Comparison of ENCODE assay signal across 19 cellular contexts in genomic region chr9:14560194-14560593, GRCh38.
DNase-seq lines count a peak whose midpoint lies in the region; ATAC-seq and TF ChIP-seq lines count a peak whose summit lies in the region.
"Had no signal": no experiment of that assay in that cellular context is flagged by ENCODE, and none has a peak within 500 bp of the region (broad histone marks: within the 10 kb centered on the region; RNA-seq: fewer than 3 reads in every experiment).

No MANE protein-coding gene starts in this region.

- CTCF ChIA-PET in PC-3 (lab: Charles Lee) = no interaction called here

- H3K27me3 ChIP-seq in PC-3 (ENCODE audit: low read length) = no peaks in the 10 kb centered on the region
- H3K27me3 ChIP-seq: brain microvascular endothelial cell, neutrophil, right lobe of liver, upper lobe of left lung had no signal

- intact Hi-C loops in PC-3 (cut with micrococcal nuclease) = no loop called here

- H3K4me1 Mint-ChIP-seq in activated naive CD8-positive, alpha-beta T cell treated with anti-CD3 and anti-CD28 coated beads for 36 hours = peaks cover 8% of the 10 kb centered on the region
- H3K4me1 Mint-ChIP-seq: stimulated activated memory B cell treated with anti-CD40 and anti-IgM and Interleukin-4, amounts not matched to agents 10 μg/mL and 1 μg/mL and 100 μg/mL, for 72 hours had no signal

- BruUV-seq in PC-3 (replicated peaks; lab: Mats Ljungman, UMichigan) = no TSS peak

- no peaks in the 10 kb centered on the region for H3K79me2 ChIP-seq in PC-3 (ENCODE audit: low read length)

- H3K4me3 ChIP-seq in PC-3 (ENCODE audit: low read length) = no peak overlapping the region
- H3K4me3 ChIP-seq: dorsolateral prefrontal cortex, right lobe of liver, upper lobe of left lung had no signal

- H3K27ac ChIP-seq in PC-3 (ENCODE audit: low read length) = no peak overlapping the region
- H3K27ac ChIP-seq: brain microvascular endothelial cell, dorsolateral prefrontal cortex, neutrophil, right lobe of liver, upper lobe of left lung had no signal

- peak; percentile 8 for DNase-seq in activated T-cell treated with anti-CD3 and anti-CD28 coated beads for 48 hours (ENCODE audit: low read depth)
- no peak for DNase-seq in activated T-cell treated with anti-CD3 and anti-CD28 coated beads, Interleukin-2, amount 50 U/mL, for 1 hour
- peak; percentile 10 for DNase-seq in activated naive CD8-positive, alpha-beta T cell treated with anti-CD3 and anti-CD28 coated beads for 36 hours
- DNase-seq in PC-3 = no peak
- no peak for DNase-seq in GM03348 (ENCODE audit: low spot score)
- DNase-seq in SK-N-DZ (ENCODE audit: low spot score) = no peak
- DNase-seq: brain microvascular endothelial cell; CD8-positive, alpha-beta T cell; dorsolateral prefrontal cortex; HFFc6; NCI-H1092; right lobe of liver; Right ventricle myocardium superior; upper lobe of left lung had no signal

- no peak for TF ChIP-seq CTCF in PC-3 (conservative IDR thresholded peaks at IDR 0.05; ENCODE audit: low read depth, low read length)

- H3K36me3 Mint-ChIP-seq in activated naive CD8-positive, alpha-beta T cell treated with anti-CD3 and anti-CD28 coated beads for 36 hours = no peaks in the 10 kb centered on the region
- H3K36me3 Mint-ChIP-seq: CD8-positive, alpha-beta T cell had no signal

- H3K4me2 ChIP-seq in PC-3 (ENCODE audit: low read length) = no peak overlapping the region

- H2AFZ ChIP-seq in PC-3 (ENCODE audit: low read length) = no peak overlapping the region

- no peaks in the 10 kb centered on the region for H4K20me1 ChIP-seq in PC-3 (ENCODE audit: low read length)

- H3F3A ChIP-seq in PC-3 (ENCODE audit: low read length, unreplicated experiment) = no peaks in the 10 kb centered on the region

- H3K9me2 ChIP-seq in PC-3 (replicated peaks; ENCODE audit: low read length) = no peaks in the 10 kb centered on the region

- H3K9ac ChIP-seq in PC-3 (ENCODE audit: low read length) = no peak overlapping the region

- peaks cover 2% of the 10 kb centered on the region for H3K9me3 Mint-ChIP-seq in activated naive CD8-positive, alpha-beta T cell treated with anti-CD3 and anti-CD28 coated beads for 36 hours
- H3K9me3 Mint-ChIP-seq: HFFc6, IgD-negative memory B cell had no signal

- no peak overlapping the region for H3K4me3 Mint-ChIP-seq in activated naive CD8-positive, alpha-beta T cell treated with anti-CD3 and anti-CD28 coated beads for 36 hours
- H3K4me3 Mint-ChIP-seq: CD8-positive, alpha-beta T cell; HFFc6; IgD-negative memory B cell; stimulated activated memory B cell treated with anti-CD40 and anti-IgM and Interleukin-4, amounts not matched to agents 10 μg/mL and 1 μg/mL and 100 μg/mL, for 72 hours had no signal

- POLR2A ChIA-PET in PC-3 (lab: Charles Lee; ENCODE audit: unreplicated experiment) = no interaction called here

- ATAC-seq in GM19468 (IDR thresholded peaks at IDR 0.05; ENCODE audit: extremely low read depth, unreplicated experiment) (peak; percentile 52), HG03159 (IDR thresholded peaks at IDR 0.05; ENCODE audit: unreplicated experiment) (peak; percentile 55), PC-3 (no peak)
- ATAC-seq: CD8-positive, alpha-beta T cell; right lobe of liver; stimulated activated memory B cell treated with anti-CD40 and anti-IgM and Interleukin-4, amounts not matched to agents 10 μg/mL and 1 μg/mL and 100 μg/mL, for 72 hours had no signal

- H3K9me3 ChIP-seq in PC-3 (ENCODE audit: low read length) = no peaks in the 10 kb centered on the region
- H3K9me3 ChIP-seq: neutrophil, right lobe of liver, upper lobe of left lung had no signal

- no peaks in the 10 kb centered on the region for H3K4me1 ChIP-seq in PC-3 (ENCODE audit: insufficient read depth, low read length)
- H3K4me1 ChIP-seq: right lobe of liver, upper lobe of left lung had no signal

- H3K36me3 ChIP-seq in PC-3 (ENCODE audit: low read depth, low read length) = no peaks in the 10 kb centered on the region
- H3K36me3 ChIP-seq: brain microvascular endothelial cell, neutrophil, right lobe of liver, upper lobe of left lung had no signal

- no peak overlapping the region for H3K27ac Mint-ChIP-seq in activated naive CD8-positive, alpha-beta T cell treated with anti-CD3 and anti-CD28 coated beads for 36 hours
- H3K27ac Mint-ChIP-seq: CD8-positive, alpha-beta T cell; HFFc6; IgD-negative memory B cell; stimulated activated memory B cell treated with anti-CD40 and anti-IgM and Interleukin-4, amounts not matched to agents 10 μg/mL and 1 μg/mL and 100 μg/mL, for 72 hours had no signal

- peaks cover 11% of the 10 kb centered on the region for H3K27me3 Mint-ChIP-seq in activated naive CD8-positive, alpha-beta T cell treated with anti-CD3 and anti-CD28 coated beads for 36 hours
- H3K27me3 Mint-ChIP-seq: IgD-negative memory B cell; stimulated activated memory B cell treated with anti-CD40 and anti-IgM and Interleukin-4, amounts not matched to agents 10 μg/mL and 1 μg/mL and 100 μg/mL, for 72 hours had no signal

Comparison
In these comparisons a context has a peak if more than half of its experiments do, and no peak if none do; other contexts are left out.
1. DNase-seq: peak in activated T-cell treated with anti-CD3 and anti-CD28 coated beads for 48 hours (single experiment) and activated naive CD8-positive, alpha-beta T cell treated with anti-CD3 and anti-CD28 coated beads for 36 hours (single experiment); none in activated T-cell treated with anti-CD3 and anti-CD28 coated beads, Interleukin-2, amount 50 U/mL, for 1 hour (single experiment), PC-3 (single experiment), GM03348 (single experiment) and SK-N-DZ (single experiment).